In the genomic region with DNA sequence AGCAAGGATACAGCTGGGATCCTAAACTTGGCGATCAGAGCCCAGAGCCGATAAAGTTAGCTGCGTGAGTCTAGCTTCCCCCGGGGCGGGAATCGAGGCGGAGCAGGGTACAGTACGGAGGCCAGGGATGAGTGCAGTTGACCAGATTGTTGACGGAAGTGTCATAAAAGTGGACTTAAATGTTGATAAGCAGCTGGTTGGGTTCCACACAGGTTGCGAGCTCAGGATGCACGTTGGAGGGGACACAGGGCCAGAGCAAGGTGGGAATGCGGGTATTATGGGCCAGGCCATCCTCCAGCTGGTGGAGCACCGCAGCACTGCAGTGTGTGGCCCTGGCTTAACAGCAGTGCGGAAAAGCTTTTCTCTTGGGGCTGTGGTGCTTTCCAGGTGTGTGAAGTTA, we compare ENCODE assay signal across 8 cellular contexts.
A peak's percentile ranks its signal among the peaks of the same experiment; 100 is the strongest.
DNase-seq lines count a peak whose midpoint lies in the region; ATAC-seq and TF ChIP-seq lines count a peak whose summit lies in the region.
"Not testable (repeated sequence)": the region's sequence is repeated elsewhere in the genome, so short reads cannot be mapped to it uniquely, and the experiment has no call there.

No MANE protein-coding gene starts in this region.

- POLR2A ChIA-PET in WTC11 (lab: Charles Lee) = not testable (repeated sequence)

- DNase-seq in HFF-Myc (ENCODE audit: extremely low read depth, low read depth); type B pancreatic cell (ENCODE audit: extremely low spot score, unreplicated experiment): not testable (repeated sequence)
- peak; percentile 28 for DNase-seq in WTC11 (ENCODE audit: low spot score)
- DNase-seq in cardiac fibroblast (ENCODE audit: low read depth in 2 of 2) = peak in 1 of 2 donors; percentile 6
- DNase-seq in right cardiac atrium = peak in 2 of 3 donors; percentile 22 to 60

- intact Hi-C loops in right cardiac atrium (cut with DNase I) = not testable (repeated sequence)

- H3K27ac Mint-ChIP-seq in WTC11 (peak overlapping the region; percentile 95), type B pancreatic cell (peak overlapping the region; percentile 98)

- CTCF ChIA-PET in WTC11 (lab: Charles Lee) = not testable (repeated sequence)

- H3K27ac ChIP-seq in KMS-11 (peak overlapping the region; percentile 55; the same call in 1 of the 2 replicates), right cardiac atrium (ENCODE audit: low read length) (peak overlapping the region; percentile 19)
- not testable (repeated sequence) for H3K27ac ChIP-seq in neutrophil

- not testable (repeated sequence) for H3K36me3 ChIP-seq in KMS-11 (ENCODE audit: insufficient read depth); neutrophil

- 4% methylated on average over 12 of the region's 14 CpGs for WGBS in right cardiac atrium

- H3K4me3 ChIP-seq in HFF-Myc (replicated peaks; ENCODE audit: low read depth, low read length) (peak overlapping the region; percentile 46), cardiac fibroblast (replicated peaks in 1 of 2; ENCODE audit: low read depth in 2 of 2, low read length in 2 of 2) (peak overlapping the region; percentile 18 to 60), neutrophil (ENCODE audit: low read depth in 1 of 2, low read length in 1 of 2) (peak overlapping the region; percentile 52 to 58)
- H3K4me3 ChIP-seq in KMS-11 (IDR thresholded peaks at IDR 0.05; ENCODE audit: insufficient read depth, low read depth, low read length); right cardiac atrium (ENCODE audit: low read length): not testable (repeated sequence)

- not testable (repeated sequence) for H3K79me2 ChIP-seq in KMS-11 (ENCODE audit: insufficient read depth, low read depth)

- not testable (repeated sequence) for H3K27me3 ChIP-seq in KMS-11 (ENCODE audit: insufficient read depth, low read depth); right cardiac atrium (ENCODE audit: control insufficient read depth, insufficient read depth)
- H3K27me3 ChIP-seq in neutrophil = peaks cover 18% of the 10 kb centered on the region

- not testable (repeated sequence) for H3K9me3 ChIP-seq in right cardiac atrium (ENCODE audit: control insufficient read depth, low read length); neutrophil

- not testable (repeated sequence) for H3K4me1 Mint-ChIP-seq in WTC11; type B pancreatic cell (ENCODE audit: unreplicated experiment)

- H3K27me3 Mint-ChIP-seq in WTC11 (ENCODE audit: low read depth) = not testable (repeated sequence)
- H3K27me3 Mint-ChIP-seq in type B pancreatic cell = peaks cover 12% of the 10 kb centered on the region

- not testable (repeated sequence) for H3K4me1 ChIP-seq in KMS-11 (ENCODE audit: low read depth, poor library complexity, severe bottlenecking); right cardiac atrium (ENCODE audit: control insufficient read depth, insufficient read depth, low read length); neutrophil (ENCODE audit: control insufficient read depth in 1 of 2, insufficient read depth in 1 of 2, low read depth in 1 of 2, low read length in 1 of 2)

- peak overlapping the region; percentile 41; the same call in 1 of the 2 replicates for H3K4me2 ChIP-seq in KMS-11

- H3K36me3 Mint-ChIP-seq in WTC11, type B pancreatic cell: not testable (repeated sequence)

- H3K4me3 Mint-ChIP-seq in WTC11 (peak overlapping the region; percentile 97), type B pancreatic cell (peak overlapping the region; percentile 96)

- peak overlapping the region; percentile 30; the same call in 1 of the 2 replicates for H2AFZ ChIP-seq in KMS-11 (ENCODE audit: low read depth)

- not testable (repeated sequence) for H3K9me3 Mint-ChIP-seq in WTC11, type B pancreatic cell

- peak; percentile 26 for ATAC-seq in GM18499 (IDR thresholded peaks at IDR 0.05; ENCODE audit: insufficient read depth, unreplicated experiment)
- peak; percentile 81 for ATAC-seq in WTC11
- ATAC-seq in right cardiac atrium = peak; percentile 59 to 70

- not testable (repeated sequence) for H4K20me1 ChIP-seq in KMS-11 (ENCODE audit: insufficient read depth)

- peak overlapping the region; percentile 59; the same call in 1 of the 2 replicates for H3K9ac ChIP-seq in KMS-11

- not testable (repeated sequence) for TF ChIP-seq CTCF in HFF-Myc (IDR thresholded peaks at IDR 0.05; ENCODE audit: low read depth, low read length, missing control alignments); KMS-11 (conservative IDR thresholded peaks at IDR 0.05; ENCODE audit: low read depth, low read length); WTC11 (IDR thresholded peaks at IDR 0.05); cardiac fibroblast (IDR thresholded peaks at IDR 0.05; ENCODE audit: low read depth, low read length); neutrophil (IDR thresholded peaks at IDR 0.05)
- peak; percentile 34 for TF ChIP-seq CTCF in type B pancreatic cell (conservative IDR thresholded peaks at IDR 0.05)

Comparison
In these comparisons a context has a peak if more than half of its experiments do, and no peak if none do; other contexts are left out.
1. ATAC-seq: peak in every context shown above with its lines; median percentile 81 in WTC11; 64 in right cardiac atrium; 26 in GM18499.